20 cellular contexts compared by ENCODE assay signal in the genomic region with DNA sequence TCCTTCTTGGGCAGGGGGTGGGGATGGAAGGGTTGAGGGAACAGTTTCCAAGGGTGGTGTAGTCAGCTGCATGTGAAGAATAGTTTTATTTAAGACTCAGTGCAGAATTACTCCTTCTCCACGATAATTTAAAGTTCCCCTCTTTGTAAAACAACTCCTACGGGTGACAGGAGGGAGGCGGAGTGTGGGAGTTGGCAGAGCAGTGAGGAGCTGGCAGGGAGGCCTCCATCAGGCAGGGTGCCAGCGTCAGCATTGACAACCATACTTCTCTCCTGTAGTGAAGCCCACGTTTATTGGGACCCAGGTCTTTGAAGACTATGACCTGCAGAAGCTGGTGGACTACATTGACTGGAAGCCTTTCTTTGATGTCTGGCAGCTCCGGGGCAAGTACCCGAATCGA.
DNase-seq lines count a peak whose midpoint lies in the region; ATAC-seq and TF ChIP-seq lines count a peak whose summit lies in the region.
"Had no signal": no experiment of that assay in that cellular context is flagged by ENCODE, and none has a peak within 500 bp of the region (broad histone marks: within the 10 kb centered on the region; RNA-seq: fewer than 3 reads in every experiment).

No MANE protein-coding gene starts in this region.

- DNase-seq in NCI-H446 treated with DMSO at 0.1 percent for 48 hours (lab: John Stamatoyannopoulos, UW) (peak; percentile 12), cerebellum (ENCODE audit: low spot score) (peak; percentile 64), mesothelial cell of epicardium (ENCODE audit: low spot score in 2 of 2, unreplicated experiment in 2 of 2) (no peak), thoracic aorta (ENCODE audit: low spot score) (no peak), activated gamma-delta T cell (lab: John Stamatoyannopoulos, UW) (no peak)
- DNase-seq: activated CD4-positive, alpha-beta T cell treated with anti-CD3 and anti-CD28 coated beads for 36 hours; activated CD8-positive, alpha-beta memory T cell treated with anti-CD3 and anti-CD28 coated beads, Interleukin-2, amount 10 ng/mL, durations not matched to agents 7 days and 5 days; AML-193; COR-L47; mammary epithelial cell; naive B cell; NCI-H1048; SHP77; spleen had no signal

- H3K4me3 Mint-ChIP-seq in mesothelial cell of epicardium, result no peak overlapping the region
- H3K4me3 Mint-ChIP-seq: activated CD4-positive, alpha-beta T cell treated with anti-CD3 and anti-CD28 coated beads for 36 hours; activated CD8-positive, alpha-beta memory T cell treated with anti-CD3 and anti-CD28 coated beads, Interleukin-2, amount 10 ng/mL, durations not matched to agents 7 days and 5 days; central memory CD8-positive, alpha-beta T cell; naive B cell had no signal

- H3K27me3 Mint-ChIP-seq in mesothelial cell of epicardium (ENCODE audit: low read depth), result no peaks in the 10 kb centered on the region
- H3K27me3 Mint-ChIP-seq: activated CD4-positive, alpha-beta T cell treated with anti-CD3 and anti-CD28 coated beads for 36 hours; activated CD8-positive, alpha-beta memory T cell treated with anti-CD3 and anti-CD28 coated beads, Interleukin-2, amount 10 ng/mL, durations not matched to agents 7 days and 5 days; central memory CD8-positive, alpha-beta T cell; naive B cell had no signal

- H3K9me3 ChIP-seq in thoracic aorta, result no peaks in the 10 kb centered on the region
- H3K9me3 ChIP-seq: psoas muscle, spleen, tibial artery had no signal

- peaks cover 37% of the 10 kb centered on the region for H3K36me3 ChIP-seq in thoracic aorta

- H3K9me3 Mint-ChIP-seq in mesothelial cell of epicardium, result no peaks in the 10 kb centered on the region
- H3K9me3 Mint-ChIP-seq: central memory CD8-positive, alpha-beta T cell; naive B cell had no signal

- H3K27me3 ChIP-seq in thoracic aorta (replicated peaks; ENCODE audit: insufficient read depth), result no peaks in the 10 kb centered on the region
- H3K27me3 ChIP-seq: hepatocyte, spleen, tibial artery had no signal

- H3K27ac ChIP-seq in thoracic aorta, result no peak overlapping the region
- H3K27ac ChIP-seq: hepatocyte, psoas muscle, tibial artery had no signal

- peak; percentile 20 for ATAC-seq in thoracic aorta (ENCODE audit: insufficient number of reproducible peaks, low FRiP score, low read depth)
- no peak for ATAC-seq in GM19023 (IDR thresholded peaks at IDR 0.05; ENCODE audit: unreplicated experiment)
- ATAC-seq in HG02884 (IDR thresholded peaks at IDR 0.05; ENCODE audit: unreplicated experiment), result no peak
- ATAC-seq: activated CD4-positive, alpha-beta T cell treated with anti-CD3 and anti-CD28 coated beads for 36 hours; activated CD8-positive, alpha-beta memory T cell treated with anti-CD3 and anti-CD28 coated beads, Interleukin-2, amount 10 ng/mL, durations not matched to agents 7 days and 5 days had no signal

- peaks cover 4 to 14% of the 10 kb centered on the region in 2 donors for H3K4me1 ChIP-seq in thoracic aorta (ENCODE audit: control insufficient read depth in 1 of 2, low read depth in 2 of 2)
- H3K4me1 ChIP-seq: psoas muscle, spleen had no signal

- H3K36me3 Mint-ChIP-seq in mesothelial cell of epicardium, result peaks cover 38% of the 10 kb centered on the region

- H3K4me1 Mint-ChIP-seq in mesothelial cell of epicardium, result peaks cover 48% of the 10 kb centered on the region
- H3K4me1 Mint-ChIP-seq: activated CD4-positive, alpha-beta T cell treated with anti-CD3 and anti-CD28 coated beads for 36 hours; activated CD8-positive, alpha-beta memory T cell treated with anti-CD3 and anti-CD28 coated beads, Interleukin-2, amount 10 ng/mL, durations not matched to agents 7 days and 5 days; central memory CD8-positive, alpha-beta T cell; naive B cell had no signal

- peak overlapping the region; percentile 76 for H3K27ac Mint-ChIP-seq in mesothelial cell of epicardium
- H3K27ac Mint-ChIP-seq: activated CD4-positive, alpha-beta T cell treated with anti-CD3 and anti-CD28 coated beads for 36 hours; activated CD8-positive, alpha-beta memory T cell treated with anti-CD3 and anti-CD28 coated beads, Interleukin-2, amount 10 ng/mL, durations not matched to agents 7 days and 5 days had no signal

- TF ChIP-seq CTCF in mesothelial cell of epicardium (IDR thresholded peaks at IDR 0.05; ENCODE audit: unreplicated experiment), result no peak
- TF ChIP-seq CTCF in thoracic aorta (IDR thresholded peaks at IDR 0.05), result no peak

- H3K4me3 ChIP-seq in thoracic aorta, result no peak overlapping the region
- H3K4me3 ChIP-seq: hepatocyte, psoas muscle, spleen, tibial artery had no signal

Comparison
In these comparisons a context has a peak if more than half of its experiments do, and no peak if none do; other contexts are left out.
1. DNase-seq: peak in NCI-H446 treated with DMSO at 0.1 percent for 48 hours (single experiment) and cerebellum (single experiment); none in mesothelial cell of epicardium (0 of 2), thoracic aorta (single experiment) and activated gamma-delta T cell (single experiment).